6 cellular contexts compared by ENCODE assay signal in genomic region chrX:43910772-43911171, GRCh38. TPM values are rescaled to one million over a fixed set of nuclear protein-coding genes. Genes with fewer than 3 reads are reported as not detected.
"Had no signal": no experiment of that assay in that cellular context is flagged by ENCODE, and none has a peak within 500 bp of the region (broad histone marks: within the 10 kb centered on the region; RNA-seq: fewer than 3 reads in every experiment).

No MANE protein-coding gene starts in this region.

RNA-seq across cellular contexts. Expression of gene MAOB, which starts 28.5 kb away (rescaled TPM):
- total RNA-seq: OCI-LY7, PC-3, RPMI7951, SJCRH30, SJSA1, SK-MEL-5 had no signal
